Comparison of ENCODE assay signal across 8 cellular contexts in the genomic region with DNA sequence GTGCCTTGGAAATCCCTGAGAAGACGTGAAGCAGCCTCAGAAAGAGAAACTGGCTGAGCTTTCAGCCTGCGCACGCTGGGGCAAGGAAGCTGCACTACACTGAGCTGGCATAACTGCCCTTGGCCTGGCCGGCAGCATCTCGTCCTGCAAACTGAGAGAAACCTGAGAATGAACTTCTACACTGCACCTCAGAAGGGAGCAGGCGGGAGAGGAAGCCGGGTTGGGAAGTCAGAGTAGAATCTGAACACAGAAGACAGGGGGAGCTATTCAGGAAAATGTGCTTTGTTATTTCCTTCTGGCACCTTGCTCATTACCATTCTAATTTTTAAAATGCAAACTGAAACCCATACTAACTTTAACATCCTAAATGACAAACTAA.
DNase-seq lines count a peak whose midpoint lies in the region; ATAC-seq and TF ChIP-seq lines count a peak whose summit lies in the region.

No MANE protein-coding gene starts in this region.

- DNase-seq in D341Med (ENCODE audit: low spot score) (peak; percentile 23), esophagus muscularis mucosa (ENCODE audit: extremely low spot score) (no peak), neuronal stem cell (ENCODE audit: low spot score) (no peak), NCI-H526 treated with DMSO at 0.1 percent for 48 hours (lab: John Stamatoyannopoulos, UW) (no peak), NCI-H510A (lab: John Stamatoyannopoulos, UW) (no peak), OCI-M2 (lab: John Stamatoyannopoulos, UW; ENCODE audit: unreplicated experiment) (no peak), KBM-7 (no peak)

- no peak overlapping the region for H2BK12ac ChIP-seq in neuronal stem cell (ENCODE audit: low read length)

- no peaks in the 10 kb centered on the region for H3K36me3 ChIP-seq in esophagus muscularis mucosa
- H3K36me3 ChIP-seq in neuronal stem cell (replicated peaks in 1 of 2; ENCODE audit: control insufficient read depth in 2 of 2, insufficient read depth in 2 of 2, low read length in 2 of 2), result peaks cover 0 to 77% of the 10 kb centered on the region in 2 donors

- peak overlapping the region; percentile 89 for H3K18ac ChIP-seq in neuronal stem cell (ENCODE audit: low read length)

- no peak overlapping the region for H3K23ac ChIP-seq in neuronal stem cell (ENCODE audit: low read depth, low read length, poor library complexity)

- intact Hi-C loops in esophagus muscularis mucosa (cut with DNase I), result no loop called here

- TF ChIP-seq CTCF in esophagus muscularis mucosa (IDR thresholded peaks at IDR 0.05), result peak in 1 of 3 experiments; percentile 22

- H3K27me3 ChIP-seq in esophagus muscularis mucosa (peaks cover 0 to 5% (median 0%) of the 10 kb centered on the region in 4 donors), neuronal stem cell (ENCODE audit: control insufficient read depth in 3 of 3, insufficient read depth in 3 of 3, low read depth in 1 of 3, low read length in 3 of 3) (no peaks in the 10 kb centered on the region)

- peak; percentile 63 for ATAC-seq in HG03175 (IDR thresholded peaks at IDR 0.05; ENCODE audit: unreplicated experiment)

- peak overlapping the region in 3 of 4 donors; percentile 3 to 22 (median 20) for H3K4me3 ChIP-seq in esophagus muscularis mucosa
- H3K4me3 ChIP-seq in neuronal stem cell (ENCODE audit: low read length in 2 of 2), result no peak overlapping the region

- no peak overlapping the region for H3K4me2 ChIP-seq in neuronal stem cell (ENCODE audit: insufficient read depth, low read length, poor library complexity, severe bottlenecking)

- H3K9me3 ChIP-seq in esophagus muscularis mucosa (no peaks in the 10 kb centered on the region), neuronal stem cell (replicated peaks in 1 of 2; ENCODE audit: control insufficient read depth in 2 of 2, insufficient read depth in 1 of 2, low read depth in 1 of 2, low read length in 2 of 2) (peaks cover 0 to 13% of the 10 kb centered on the region in 2 donors)

- H3K27ac ChIP-seq in esophagus muscularis mucosa (replicated peaks in 1 of 4) (peak overlapping the region; percentile 2 to 45 (median 28)), neuronal stem cell (replicated peaks; ENCODE audit: low read length) (no peak overlapping the region)

- WGBS in esophagus muscularis mucosa, result 74% methylated on average over 7 of the region's 7 CpGs
- WGBS in neuronal stem cell (ENCODE audit: extremely low coverage in 2 of 2, insufficient read length in 2 of 2, insufficient replicate concordance in 1 of 2), 2 donors, result no CpG with 5 or more reads among the region's 7 CpGs

- H3K4me1 ChIP-seq in esophagus muscularis mucosa, result peaks cover 8 to 26% (median 17%) of the 10 kb centered on the region in 4 donors
- H3K4me1 ChIP-seq in neuronal stem cell (ENCODE audit: control insufficient read depth in 2 of 2, insufficient read depth in 1 of 2, low read depth in 1 of 2, low read length in 2 of 2), result peaks cover 20 to 26% of the 10 kb centered on the region in 2 donors

- in situ Hi-C loops in KBM-7 (cut with MboI; ENCODE audit: low pct_unique_long_range_greater_than_20kb, low sequenced_read_pairs), result no loop called here

- H3K79me1 ChIP-seq in neuronal stem cell (ENCODE audit: low read depth, low read length), result peaks cover 2% of the 10 kb centered on the region

- no peak overlapping the region for H4K91ac ChIP-seq in neuronal stem cell (ENCODE audit: low read depth, low read length, poor library complexity)

- H3K4ac ChIP-seq in neuronal stem cell (ENCODE audit: low read length), result no peak overlapping the region

- no peak overlapping the region for H3K9ac ChIP-seq in neuronal stem cell (ENCODE audit: low read depth, low read length, poor library complexity)

- H2BK5ac ChIP-seq in neuronal stem cell (ENCODE audit: low read length), result no peak overlapping the region

- H4K8ac ChIP-seq in neuronal stem cell (ENCODE audit: low read depth, low read length), result no peak overlapping the region

- H2AK5ac ChIP-seq in neuronal stem cell (ENCODE audit: low read depth, low read length), result peak overlapping the region; percentile 33

- H2BK15ac ChIP-seq in neuronal stem cell (ENCODE audit: low read length), result no peak overlapping the region

- no peak overlapping the region for H2AFZ ChIP-seq in neuronal stem cell (ENCODE audit: low read length)

- TF ChIP-seq EP300 in esophagus muscularis mucosa (IDR thresholded peaks at IDR 0.05), result no peak

- TF ChIP-seq POLR2A in esophagus muscularis mucosa (IDR thresholded peaks at IDR 0.05; ENCODE audit: low read depth), result no peak

- H3K14ac ChIP-seq in neuronal stem cell (ENCODE audit: low read length), result peak overlapping the region; percentile 90

- H2BK120ac ChIP-seq in neuronal stem cell (ENCODE audit: low read depth, low read length), result no peak overlapping the region

Comparison
In these comparisons a context has a peak if more than half of its experiments do, and no peak if none do; other contexts are left out.
1. H3K4me3 ChIP-seq: peak in esophagus muscularis mucosa (3 of 4); none in neuronal stem cell (0 of 2).